In the genomic region with DNA sequence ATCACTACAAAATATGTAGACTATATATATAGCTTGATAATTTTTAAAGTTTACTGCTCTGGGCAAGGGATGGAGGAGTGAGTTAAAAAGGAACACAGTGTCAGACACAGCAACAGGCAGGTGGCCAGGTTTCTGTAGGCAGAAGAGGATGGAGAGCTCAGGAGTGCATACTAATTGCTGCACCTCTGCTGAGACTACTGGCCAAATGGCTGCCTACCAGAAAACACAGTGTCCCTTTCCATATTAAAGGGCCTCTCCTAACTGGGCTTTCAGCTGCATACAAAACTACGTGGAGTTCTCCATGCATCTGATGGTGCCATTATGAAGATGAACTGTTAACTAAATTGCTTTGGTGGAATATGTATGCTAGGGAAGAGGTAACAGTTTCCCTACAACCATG, we compare ENCODE assay signal across 27 cellular contexts. TPM values are rescaled to one million over a fixed set of nuclear protein-coding genes. Genes with fewer than 3 reads are reported as not detected.
A peak's percentile ranks its signal among the peaks of the same experiment; 100 is the strongest.
DNase-seq lines count a peak whose midpoint lies in the region; ATAC-seq, FAIRE-seq and TF ChIP-seq lines count a peak whose summit lies in the region.
"Had no signal": no experiment of that assay in that cellular context is flagged by ENCODE, and none has a peak within 500 bp of the region (broad histone marks: within the 10 kb centered on the region; RNA-seq: fewer than 3 reads in every experiment).

No MANE protein-coding gene starts in this region.

- BruUV-seq in Calu3 (replicated peaks; lab: Mats Ljungman, UMichigan), result no TSS peak

- no peaks in the 10 kb centered on the region for H3K79me2 ChIP-seq in osteoblast (ENCODE audit: insufficient read depth, low read length)

- no peak for TF ChIP-seq CTCF in Calu3 (IDR thresholded peaks at IDR 0.05; ENCODE audit: unreplicated experiment)
- no peak for TF ChIP-seq CTCF in osteoblast (IDR thresholded peaks at IDR 0.05; ENCODE audit: extremely low read depth, low read depth, low read length)

- CTCF ChIA-PET in Calu3 (lab: Charles Lee), result interaction anchor here (0.6 to 1.3 kb wide), 2 partner anchors 9 to 984 kb away, joined by 3 to 8 read pairs; no protein-coding TSS in a partner anchor

- no peaks in the 10 kb centered on the region for H3K27me3 ChIP-seq in osteoblast (ENCODE audit: insufficient read depth, low read length)

- no peak for ATAC-seq in HG03095 (IDR thresholded peaks at IDR 0.05; ENCODE audit: unreplicated experiment)
- no peak for ATAC-seq in GM21619 (IDR thresholded peaks at IDR 0.05; ENCODE audit: unreplicated experiment)
- ATAC-seq: activated CD4-positive, alpha-beta T cell treated with anti-CD3 and anti-CD28 coated beads for 36 hours; activated CD8-positive, alpha-beta memory T cell treated with anti-CD3 and anti-CD28 coated beads, Interleukin-2, amount 10 ng/mL, durations not matched to agents 7 days and 5 days; activated T-helper 17 cell treated with anti-CD3 and anti-CD28 coated beads, Interleukin-2, amount 50 U/mL, for 72 hours; GM12878; naive thymus-derived CD4-positive, alpha-beta T cell; stimulated activated naive B cell treated with anti-CD40 and anti-IgM and Interleukin-4, amounts not matched to agents 10 μg/mL and 1 μg/mL and 100 μg/mL, for 72 hours had no signal

- H3K9me3 Mint-ChIP-seq in Calu3 (ENCODE audit: low read depth, unreplicated experiment), result no peaks in the 10 kb centered on the region
- H3K9me3 Mint-ChIP-seq: activated naive CD8-positive, alpha-beta T cell treated with anti-CD3 and anti-CD28 coated beads, Interleukin-2, amount 10 ng/mL, durations not matched to agents 7 days and 5 days; activated T-helper 17 cell treated with anti-CD3 and anti-CD28 coated beads, Interleukin-2, amount 50 U/mL, for 72 hours; CD4-positive, CD25-positive, alpha-beta regulatory T cell; IgD-negative memory B cell; naive thymus-derived CD4-positive, alpha-beta T cell; stimulated activated naive B cell treated with anti-CD40 and anti-IgM and Interleukin-4, amounts not matched to agents 10 μg/mL and 1 μg/mL and 100 μg/mL, for 72 hours had no signal

- DNase-seq in Calu3 (no peak), NCI-H2029 (lab: John Stamatoyannopoulos, UW) (peak; percentile 81), osteoblast (ENCODE audit: insufficient read length, low spot score, missing footprints) (peak; percentile 61), HTR-8/SVneo (ENCODE audit: insufficient read length, low spot score) (no peak), UCSD-AML1 (lab: John Stamatoyannopoulos, UW; ENCODE audit: unreplicated experiment) (no peak)
- DNase-seq: activated CD4-positive, alpha-beta T cell treated with anti-CD3 and anti-CD28 coated beads for 36 hours; activated CD8-positive, alpha-beta memory T cell treated with anti-CD3 and anti-CD28 coated beads, Interleukin-2, amount 10 ng/mL, durations not matched to agents 7 days and 5 days; activated naive CD8-positive, alpha-beta T cell treated with anti-CD3 and anti-CD28 coated beads, Interleukin-2, amount 10 ng/mL, durations not matched to agents 7 days and 5 days; CD4-positive, CD25-positive, alpha-beta regulatory T cell; dermis blood vessel endothelial cell; DMS153; GM23248; mammary epithelial cell; naive thymus-derived CD4-positive, alpha-beta T cell; NCI-H524; stimulated activated naive B cell treated with anti-CD40 and anti-IgM and Interleukin-4, amounts not matched to agents 10 μg/mL and 1 μg/mL and 100 μg/mL, for 72 hours; SW 1271 had no signal

- intact Hi-C loops in Calu3 (cut with micrococcal nuclease; ENCODE audit: unreplicated experiment), result loop anchor here (10.0 kb wide), 2 partner anchors 638 to 668 kb away; a partner anchor contains a TSS

- no peaks in the 10 kb centered on the region for H3K36me3 ChIP-seq in osteoblast (ENCODE audit: insufficient read depth, low read length)

- H3K27ac Mint-ChIP-seq in Calu3 (ENCODE audit: unreplicated experiment), result peak overlapping the region; percentile 91
- H3K27ac Mint-ChIP-seq: activated CD4-positive, alpha-beta T cell treated with anti-CD3 and anti-CD28 coated beads for 36 hours; activated CD8-positive, alpha-beta memory T cell treated with anti-CD3 and anti-CD28 coated beads, Interleukin-2, amount 10 ng/mL, durations not matched to agents 7 days and 5 days; activated naive CD8-positive, alpha-beta T cell treated with anti-CD3 and anti-CD28 coated beads, Interleukin-2, amount 10 ng/mL, durations not matched to agents 7 days and 5 days; activated T-helper 17 cell treated with anti-CD3 and anti-CD28 coated beads, Interleukin-2, amount 50 U/mL, for 72 hours; CD4-positive, CD25-positive, alpha-beta regulatory T cell; IgD-negative memory B cell; naive thymus-derived CD4-positive, alpha-beta T cell; stimulated activated naive B cell treated with anti-CD40 and anti-IgM and Interleukin-4, amounts not matched to agents 10 μg/mL and 1 μg/mL and 100 μg/mL, for 72 hours had no signal

- no peak overlapping the region for H3K4me2 ChIP-seq in osteoblast (ENCODE audit: insufficient read depth, low read length)

- H2AFZ ChIP-seq in osteoblast (ENCODE audit: low read length), result no peak overlapping the region
- H2AFZ ChIP-seq: GM23248 had no signal

- H3K36me3 Mint-ChIP-seq in Calu3 (ENCODE audit: insufficient read depth, unreplicated experiment), result peaks cover 39% of the 10 kb centered on the region
- H3K36me3 Mint-ChIP-seq: activated CD8-positive, alpha-beta memory T cell treated with anti-CD3 and anti-CD28 coated beads, Interleukin-2, amount 10 ng/mL, durations not matched to agents 7 days and 5 days; activated naive CD8-positive, alpha-beta T cell treated with anti-CD3 and anti-CD28 coated beads, Interleukin-2, amount 10 ng/mL, durations not matched to agents 7 days and 5 days; CD4-positive, CD25-positive, alpha-beta regulatory T cell; stimulated activated naive B cell treated with anti-CD40 and anti-IgM and Interleukin-4, amounts not matched to agents 10 μg/mL and 1 μg/mL and 100 μg/mL, for 72 hours had no signal

- H3K4me1 ChIP-seq in osteoblast (ENCODE audit: insufficient read depth, low read length), result no peaks in the 10 kb centered on the region

- H3K9me3 ChIP-seq in osteoblast (ENCODE audit: low read depth, low read length), result no peaks in the 10 kb centered on the region

- H3K27me3 Mint-ChIP-seq in Calu3 (ENCODE audit: unreplicated experiment), result no peaks in the 10 kb centered on the region
- H3K27me3 Mint-ChIP-seq: activated CD4-positive, alpha-beta T cell treated with anti-CD3 and anti-CD28 coated beads for 36 hours; activated CD8-positive, alpha-beta memory T cell treated with anti-CD3 and anti-CD28 coated beads, Interleukin-2, amount 10 ng/mL, durations not matched to agents 7 days and 5 days; activated naive CD8-positive, alpha-beta T cell treated with anti-CD3 and anti-CD28 coated beads, Interleukin-2, amount 10 ng/mL, durations not matched to agents 7 days and 5 days; activated T-helper 17 cell treated with anti-CD3 and anti-CD28 coated beads, Interleukin-2, amount 50 U/mL, for 72 hours had no signal

- peak overlapping the region; percentile 66 for H3K27ac ChIP-seq in cingulate gyrus (ENCODE audit: low read depth, low read length)
- H3K27ac ChIP-seq in osteoblast (ENCODE audit: low read depth, low read length), result no peak overlapping the region
- H3K27ac ChIP-seq: GM23248 had no signal

- H4K20me1 ChIP-seq in osteoblast (ENCODE audit: insufficient read depth, low read length), result no peaks in the 10 kb centered on the region

- H3K4me3 ChIP-seq in osteoblast (ENCODE audit: insufficient read depth, low read length), result no peak overlapping the region
- H3K4me3 ChIP-seq: GM12878, GM23248 had no signal

- peaks cover 62% of the 10 kb centered on the region for H3K4me1 Mint-ChIP-seq in Calu3 (ENCODE audit: low read depth, unreplicated experiment)
- H3K4me1 Mint-ChIP-seq: activated CD4-positive, alpha-beta T cell treated with anti-CD3 and anti-CD28 coated beads for 36 hours; activated CD8-positive, alpha-beta memory T cell treated with anti-CD3 and anti-CD28 coated beads, Interleukin-2, amount 10 ng/mL, durations not matched to agents 7 days and 5 days; activated naive CD8-positive, alpha-beta T cell treated with anti-CD3 and anti-CD28 coated beads, Interleukin-2, amount 10 ng/mL, durations not matched to agents 7 days and 5 days; activated T-helper 17 cell treated with anti-CD3 and anti-CD28 coated beads, Interleukin-2, amount 50 U/mL, for 72 hours; CD4-positive, CD25-positive, alpha-beta regulatory T cell; IgD-negative memory B cell; naive thymus-derived CD4-positive, alpha-beta T cell; stimulated activated naive B cell treated with anti-CD40 and anti-IgM and Interleukin-4, amounts not matched to agents 10 μg/mL and 1 μg/mL and 100 μg/mL, for 72 hours had no signal

- H3K4me3 Mint-ChIP-seq in Calu3 (ENCODE audit: low read depth, unreplicated experiment), result peak overlapping the region; percentile 81
- H3K4me3 Mint-ChIP-seq: activated CD4-positive, alpha-beta T cell treated with anti-CD3 and anti-CD28 coated beads for 36 hours; activated CD8-positive, alpha-beta memory T cell treated with anti-CD3 and anti-CD28 coated beads, Interleukin-2, amount 10 ng/mL, durations not matched to agents 7 days and 5 days; activated naive CD8-positive, alpha-beta T cell treated with anti-CD3 and anti-CD28 coated beads, Interleukin-2, amount 10 ng/mL, durations not matched to agents 7 days and 5 days; activated T-helper 17 cell treated with anti-CD3 and anti-CD28 coated beads, Interleukin-2, amount 50 U/mL, for 72 hours; CD4-positive, CD25-positive, alpha-beta regulatory T cell; IgD-negative memory B cell; naive thymus-derived CD4-positive, alpha-beta T cell; stimulated activated naive B cell treated with anti-CD40 and anti-IgM and Interleukin-4, amounts not matched to agents 10 μg/mL and 1 μg/mL and 100 μg/mL, for 72 hours had no signal

- no peak for FAIRE-seq in HTR-8/SVneo (lab: Jason Lieb, UNC)
- FAIRE-seq: endothelial cell of umbilical vein, GM12878, GM19239, TTC549 had no signal

RNA-seq across cellular contexts. Expression of a gene that starts 1.8 kb away (rescaled TPM):
- total RNA-seq in Calu3 (2022), result 24.6 and 31.9 TPM in 2 replicates
- 0.29 TPM in 1 of 2 replicates, not detected in the other for total RNA-seq in osteoblast
- total RNA-seq: dermis blood vessel endothelial cell, endothelial cell of umbilical vein, GM23248, MCF 10A had no signal

RNA-seq across cellular contexts. Expression of a gene that starts 40.1 kb away (rescaled TPM):
- total RNA-seq in Calu3 (2022) (110 and 115 TPM in 2 replicates), osteoblast (77.4 and 87.2 TPM in 2 replicates)

Comparison
In these comparisons a context has a peak if more than half of its experiments do, and no peak if none do; other contexts are left out.
1. DNase-seq: peak in NCI-H2029 (single experiment) and osteoblast (single experiment); none in Calu3 (single experiment), HTR-8/SVneo (single experiment) and UCSD-AML1 (single experiment).
2. RNA of a gene that starts 1.8 kb away (total RNA-seq): 24.6 to 31.9 TPM in Calu3; 0.29 TPM in osteoblast; every median in the first group is over 10 times any median in the second.